ENCODE assay signal across 8 cellular contexts in genomic region chr7:66653719-66654274, GRCh38. TPM values are rescaled to one million over a fixed set of nuclear protein-coding genes. Genes with fewer than 3 reads are reported as not detected.
DNase-seq lines count a peak whose midpoint lies in the region; ATAC-seq and TF ChIP-seq lines count a peak whose summit lies in the region.
"Not testable (repeated sequence)": the region's sequence is repeated elsewhere in the genome, so short reads cannot be mapped to it uniquely, and the experiment has no call there.

No MANE protein-coding gene starts in this region.

- peaks cover 15% of the 10 kb centered on the region for H3K4me1 Mint-ChIP-seq in activated naive CD8-positive, alpha-beta T cell treated with anti-CD3 and anti-CD28 coated beads for 36 hours
- peaks cover 12 to 28% of the 10 kb centered on the region in 2 donors for H3K4me1 Mint-ChIP-seq in effector memory CD8-positive, alpha-beta T cell (ENCODE audit: low read depth in 2 of 2)
- H3K4me1 Mint-ChIP-seq in nephron = not testable (repeated sequence)
- peaks cover 40% of the 10 kb centered on the region for H3K4me1 Mint-ChIP-seq in stimulated activated naive CD8-positive, alpha-beta T cell treated with anti-CD3 and anti-CD28 coated beads, Interleukin-15, amount 100 ng/mL, for 72 hours

- H3K4me3 ChIP-seq in AG10803 (ENCODE audit: low read length) (peak overlapping the region; percentile 90), HAP-1 (peak overlapping the region; percentile 89), SJSA1 (peak overlapping the region; percentile 70), iPS-18a (ENCODE audit: low read length) (peak overlapping the region; percentile 89)

- ATAC-seq in effector memory CD8-positive, alpha-beta T cell (replicated peaks); stimulated activated naive CD8-positive, alpha-beta T cell treated with anti-CD3 and anti-CD28 coated beads, Interleukin-15, amount 100 ng/mL, for 72 hours: not testable (repeated sequence)

- H3K27ac Mint-ChIP-seq in activated naive CD8-positive, alpha-beta T cell treated with anti-CD3 and anti-CD28 coated beads for 36 hours = peak overlapping the region; percentile 96
- peak overlapping the region; percentile 98 for H3K27ac Mint-ChIP-seq in effector memory CD8-positive, alpha-beta T cell
- H3K27ac Mint-ChIP-seq in nephron = peak overlapping the region; percentile 96 to 100 (median 99)
- peak overlapping the region; percentile 98 to 99 for H3K27ac Mint-ChIP-seq in stimulated activated naive CD8-positive, alpha-beta T cell treated with anti-CD3 and anti-CD28 coated beads, Interleukin-15, amount 100 ng/mL, for 72 hours

- in situ Hi-C loops in HAP-1 (cut with MboI; ENCODE audit: low sequenced_read_pairs) = not testable (repeated sequence)

- H3K36me3 ChIP-seq in HAP-1 (replicated peaks); SJSA1; iPS-18a (ENCODE audit: control insufficient read depth, low read depth, low read length): not testable (repeated sequence)

- H3K9ac ChIP-seq in iPS-18a (ENCODE audit: low read length) = peak overlapping the region; percentile 86

- not testable (repeated sequence) for H3K27me3 Mint-ChIP-seq in activated naive CD8-positive, alpha-beta T cell treated with anti-CD3 and anti-CD28 coated beads for 36 hours; effector memory CD8-positive, alpha-beta T cell; nephron (ENCODE audit: low read depth); stimulated activated naive CD8-positive, alpha-beta T cell treated with anti-CD3 and anti-CD28 coated beads, Interleukin-15, amount 100 ng/mL, for 72 hours

- TF ChIP-seq CTCF in AG10803 (conservative IDR thresholded peaks at IDR 0.05; ENCODE audit: low read length) (peak; percentile 18; the same call in 1 of the 2 replicates), nephron (IDR thresholded peaks at IDR 0.05; ENCODE audit: unreplicated experiment in 3 of 3) (peak in 1 of 3 experiments; percentile 12)

- peak overlapping the region; percentile 94 for H3K4me3 Mint-ChIP-seq in activated naive CD8-positive, alpha-beta T cell treated with anti-CD3 and anti-CD28 coated beads for 36 hours
- peak overlapping the region; percentile 85 to 87 for H3K4me3 Mint-ChIP-seq in effector memory CD8-positive, alpha-beta T cell
- peak overlapping the region; percentile 97 to 99 (median 99) for H3K4me3 Mint-ChIP-seq in nephron
- peak overlapping the region; percentile 98 to 99 for H3K4me3 Mint-ChIP-seq in stimulated activated naive CD8-positive, alpha-beta T cell treated with anti-CD3 and anti-CD28 coated beads, Interleukin-15, amount 100 ng/mL, for 72 hours

- not testable (repeated sequence) for H3K27me3 ChIP-seq in HAP-1 (ENCODE audit: low read depth); SJSA1 (replicated peaks); iPS-18a (ENCODE audit: control insufficient read depth, insufficient read depth, low read length)

- not testable (repeated sequence) for H3K9me3 Mint-ChIP-seq in activated naive CD8-positive, alpha-beta T cell treated with anti-CD3 and anti-CD28 coated beads for 36 hours; effector memory CD8-positive, alpha-beta T cell; nephron; stimulated activated naive CD8-positive, alpha-beta T cell treated with anti-CD3 and anti-CD28 coated beads, Interleukin-15, amount 100 ng/mL, for 72 hours

- H3K9me3 ChIP-seq in HAP-1; SJSA1 (replicated peaks); iPS-18a (ENCODE audit: control insufficient read depth, low read depth, low read length): not testable (repeated sequence)

- not testable (repeated sequence) for DNase-seq in AG10803 (ENCODE audit: low read depth); HAP-1 (ENCODE audit: low spot score in 2 of 2); SJSA1 (ENCODE audit: low read depth in 1 of 2, low spot score in 2 of 2); activated naive CD8-positive, alpha-beta T cell treated with anti-CD3 and anti-CD28 coated beads for 36 hours; effector memory CD8-positive, alpha-beta T cell; stimulated activated naive CD8-positive, alpha-beta T cell treated with anti-CD3 and anti-CD28 coated beads, Interleukin-15, amount 100 ng/mL, for 72 hours

- H3K27ac ChIP-seq in SJSA1 (peak overlapping the region; percentile 94), iPS-18a (ENCODE audit: low read length) (peak overlapping the region; percentile 82)

- peaks cover 14% of the 10 kb centered on the region for H3K4me1 ChIP-seq in HAP-1
- H3K4me1 ChIP-seq in SJSA1 (replicated peaks); iPS-18a (ENCODE audit: control insufficient read depth, low read depth, low read length): not testable (repeated sequence)

- not testable (repeated sequence) for H3K36me3 Mint-ChIP-seq in activated naive CD8-positive, alpha-beta T cell treated with anti-CD3 and anti-CD28 coated beads for 36 hours
- H3K36me3 Mint-ChIP-seq in effector memory CD8-positive, alpha-beta T cell (ENCODE audit: insufficient read depth) = peaks cover 29% of the 10 kb centered on the region
- H3K36me3 Mint-ChIP-seq in nephron (ENCODE audit: low read depth) = peaks cover 15% of the 10 kb centered on the region

RNA-seq across cellular contexts. Expression of gene KCTD7, which starts 25.1 kb away (rescaled TPM):
- 6.0 and 12.3 TPM in 2 replicates for total RNA-seq in SJSA1 (2014; rRNA removed; shearing (Covaris generic))
- total RNA-seq in activated naive CD8-positive, alpha-beta T cell treated with anti-CD3 and anti-CD28 coated beads for 36 hours = 1 to 10 TPM; 3.5 to 4.3 TPM
